In genomic region chr15:40238481-40238926, GRCh38 we compare ENCODE assay signal across 2 cellular contexts.
TF ChIP-seq lines count a peak whose summit lies in the region.

No MANE protein-coding gene starts in this region.

TF ChIP-seq in SK-N-SH, 30 proteins besides CTCF, POLR2A, EP300 and RAD21:
- TF ChIP-seq, protein P1, sequence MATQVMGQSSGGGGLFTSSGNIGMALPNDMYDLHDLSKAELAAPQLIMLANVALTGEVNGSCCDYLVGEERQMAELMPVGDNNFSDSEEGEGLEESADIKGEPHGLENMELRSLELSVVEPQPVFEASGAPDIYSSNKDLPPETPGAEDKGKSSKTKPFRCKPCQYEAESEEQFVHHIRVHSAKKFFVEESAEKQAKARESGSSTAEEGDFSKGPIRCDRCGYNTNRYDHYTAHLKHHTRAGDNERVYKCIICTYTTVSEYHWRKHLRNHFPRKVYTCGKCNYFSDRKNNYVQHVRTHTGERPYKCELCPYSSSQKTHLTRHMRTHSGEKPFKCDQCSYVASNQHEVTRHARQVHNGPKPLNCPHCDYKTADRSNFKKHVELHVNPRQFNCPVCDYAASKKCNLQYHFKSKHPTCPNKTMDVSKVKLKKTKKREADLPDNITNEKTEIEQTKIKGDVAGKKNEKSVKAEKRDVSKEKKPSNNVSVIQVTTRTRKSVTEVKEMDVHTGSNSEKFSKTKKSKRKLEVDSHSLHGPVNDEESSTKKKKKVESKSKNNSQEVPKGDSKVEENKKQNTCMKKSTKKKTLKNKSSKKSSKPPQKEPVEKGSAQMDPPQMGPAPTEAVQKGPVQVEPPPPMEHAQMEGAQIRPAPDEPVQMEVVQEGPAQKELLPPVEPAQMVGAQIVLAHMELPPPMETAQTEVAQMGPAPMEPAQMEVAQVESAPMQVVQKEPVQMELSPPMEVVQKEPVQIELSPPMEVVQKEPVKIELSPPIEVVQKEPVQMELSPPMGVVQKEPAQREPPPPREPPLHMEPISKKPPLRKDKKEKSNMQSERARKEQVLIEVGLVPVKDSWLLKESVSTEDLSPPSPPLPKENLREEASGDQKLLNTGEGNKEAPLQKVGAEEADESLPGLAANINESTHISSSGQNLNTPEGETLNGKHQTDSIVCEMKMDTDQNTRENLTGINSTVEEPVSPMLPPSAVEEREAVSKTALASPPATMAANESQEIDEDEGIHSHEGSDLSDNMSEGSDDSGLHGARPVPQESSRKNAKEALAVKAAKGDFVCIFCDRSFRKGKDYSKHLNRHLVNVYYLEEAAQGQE (IDR thresholded peaks at IDR 0.05; ENCODE audit: low read depth, low read length) = no peak
- TF ChIP-seq, protein P2, sequence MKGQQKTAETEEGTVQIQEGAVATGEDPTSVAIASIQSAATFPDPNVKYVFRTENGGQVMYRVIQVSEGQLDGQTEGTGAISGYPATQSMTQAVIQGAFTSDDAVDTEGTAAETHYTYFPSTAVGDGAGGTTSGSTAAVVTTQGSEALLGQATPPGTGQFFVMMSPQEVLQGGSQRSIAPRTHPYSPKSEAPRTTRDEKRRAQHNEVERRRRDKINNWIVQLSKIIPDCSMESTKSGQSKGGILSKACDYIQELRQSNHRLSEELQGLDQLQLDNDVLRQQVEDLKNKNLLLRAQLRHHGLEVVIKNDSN (IDR thresholded peaks at IDR 0.05; ENCODE audit: borderline replicate concordance, low read depth) = no peak
- TF ChIP-seq RXRA (IDR thresholded peaks at IDR 0.05; ENCODE audit: borderline replicate concordance, low read depth) = no peak
- TF ChIP-seq, protein P3, sequence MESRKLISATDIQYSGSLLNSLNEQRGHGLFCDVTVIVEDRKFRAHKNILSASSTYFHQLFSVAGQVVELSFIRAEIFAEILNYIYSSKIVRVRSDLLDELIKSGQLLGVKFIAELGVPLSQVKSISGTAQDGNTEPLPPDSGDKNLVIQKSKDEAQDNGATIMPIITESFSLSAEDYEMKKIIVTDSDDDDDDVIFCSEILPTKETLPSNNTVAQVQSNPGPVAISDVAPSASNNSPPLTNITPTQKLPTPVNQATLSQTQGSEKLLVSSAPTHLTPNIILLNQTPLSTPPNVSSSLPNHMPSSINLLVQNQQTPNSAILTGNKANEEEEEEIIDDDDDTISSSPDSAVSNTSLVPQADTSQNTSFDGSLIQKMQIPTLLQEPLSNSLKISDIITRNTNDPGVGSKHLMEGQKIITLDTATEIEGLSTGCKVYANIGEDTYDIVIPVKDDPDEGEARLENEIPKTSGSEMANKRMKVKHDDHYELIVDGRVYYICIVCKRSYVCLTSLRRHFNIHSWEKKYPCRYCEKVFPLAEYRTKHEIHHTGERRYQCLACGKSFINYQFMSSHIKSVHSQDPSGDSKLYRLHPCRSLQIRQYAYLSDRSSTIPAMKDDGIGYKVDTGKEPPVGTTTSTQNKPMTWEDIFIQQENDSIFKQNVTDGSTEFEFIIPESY (IDR thresholded peaks at IDR 0.05; ENCODE audit: borderline replicate concordance, low read depth) = no peak

TF ChIP-seq in SK-N-SH treated with all-trans-retinoic acid at 6 μM for 48 hours, 23 proteins besides CTCF, POLR2A, EP300 and RAD21 (continued from another document):
- TF ChIP-seq, protein P4, sequence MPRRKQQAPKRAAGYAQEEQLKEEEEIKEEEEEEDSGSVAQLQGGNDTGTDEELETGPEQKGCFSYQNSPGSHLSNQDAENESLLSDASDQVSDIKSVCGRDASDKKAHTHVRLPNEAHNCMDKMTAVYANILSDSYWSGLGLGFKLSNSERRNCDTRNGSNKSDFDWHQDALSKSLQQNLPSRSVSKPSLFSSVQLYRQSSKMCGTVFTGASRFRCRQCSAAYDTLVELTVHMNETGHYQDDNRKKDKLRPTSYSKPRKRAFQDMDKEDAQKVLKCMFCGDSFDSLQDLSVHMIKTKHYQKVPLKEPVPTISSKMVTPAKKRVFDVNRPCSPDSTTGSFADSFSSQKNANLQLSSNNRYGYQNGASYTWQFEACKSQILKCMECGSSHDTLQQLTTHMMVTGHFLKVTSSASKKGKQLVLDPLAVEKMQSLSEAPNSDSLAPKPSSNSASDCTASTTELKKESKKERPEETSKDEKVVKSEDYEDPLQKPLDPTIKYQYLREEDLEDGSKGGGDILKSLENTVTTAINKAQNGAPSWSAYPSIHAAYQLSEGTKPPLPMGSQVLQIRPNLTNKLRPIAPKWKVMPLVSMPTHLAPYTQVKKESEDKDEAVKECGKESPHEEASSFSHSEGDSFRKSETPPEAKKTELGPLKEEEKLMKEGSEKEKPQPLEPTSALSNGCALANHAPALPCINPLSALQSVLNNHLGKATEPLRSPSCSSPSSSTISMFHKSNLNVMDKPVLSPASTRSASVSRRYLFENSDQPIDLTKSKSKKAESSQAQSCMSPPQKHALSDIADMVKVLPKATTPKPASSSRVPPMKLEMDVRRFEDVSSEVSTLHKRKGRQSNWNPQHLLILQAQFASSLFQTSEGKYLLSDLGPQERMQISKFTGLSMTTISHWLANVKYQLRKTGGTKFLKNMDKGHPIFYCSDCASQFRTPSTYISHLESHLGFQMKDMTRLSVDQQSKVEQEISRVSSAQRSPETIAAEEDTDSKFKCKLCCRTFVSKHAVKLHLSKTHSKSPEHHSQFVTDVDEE (CRISPR knock-in tag; IDR thresholded peaks at IDR 0.05) = no peak
- no peak for TF ChIP-seq ARNTL (CRISPR knock-in tag; IDR thresholded peaks at IDR 0.05; ENCODE audit: borderline replicate concordance, low read depth)
- no peak for TF ChIP-seq ESRRG (CRISPR knock-in tag; IDR thresholded peaks at IDR 0.05)
- TF ChIP-seq, protein P5, sequence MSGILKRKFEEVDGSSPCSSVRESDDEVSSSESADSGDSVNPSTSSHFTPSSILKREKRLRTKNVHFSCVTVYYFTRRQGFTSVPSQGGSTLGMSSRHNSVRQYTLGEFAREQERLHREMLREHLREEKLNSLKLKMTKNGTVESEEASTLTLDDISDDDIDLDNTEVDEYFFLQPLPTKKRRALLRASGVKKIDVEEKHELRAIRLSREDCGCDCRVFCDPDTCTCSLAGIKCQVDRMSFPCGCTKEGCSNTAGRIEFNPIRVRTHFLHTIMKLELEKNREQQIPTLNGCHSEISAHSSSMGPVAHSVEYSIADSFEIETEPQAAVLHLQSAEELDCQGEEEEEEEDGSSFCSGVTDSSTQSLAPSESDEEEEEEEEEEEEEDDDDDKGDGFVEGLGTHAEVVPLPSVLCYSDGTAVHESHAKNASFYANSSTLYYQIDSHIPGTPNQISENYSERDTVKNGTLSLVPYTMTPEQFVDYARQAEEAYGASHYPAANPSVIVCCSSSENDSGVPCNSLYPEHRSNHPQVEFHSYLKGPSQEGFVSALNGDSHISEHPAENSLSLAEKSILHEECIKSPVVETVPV (CRISPR knock-in tag; IDR thresholded peaks at IDR 0.05) = no peak
- TF ChIP-seq PPARA (CRISPR knock-in tag; IDR thresholded peaks at IDR 0.05; ENCODE audit: borderline replicate concordance) = no peak
